ENCODE assay signal across 1 cellular context in the genomic region with DNA sequence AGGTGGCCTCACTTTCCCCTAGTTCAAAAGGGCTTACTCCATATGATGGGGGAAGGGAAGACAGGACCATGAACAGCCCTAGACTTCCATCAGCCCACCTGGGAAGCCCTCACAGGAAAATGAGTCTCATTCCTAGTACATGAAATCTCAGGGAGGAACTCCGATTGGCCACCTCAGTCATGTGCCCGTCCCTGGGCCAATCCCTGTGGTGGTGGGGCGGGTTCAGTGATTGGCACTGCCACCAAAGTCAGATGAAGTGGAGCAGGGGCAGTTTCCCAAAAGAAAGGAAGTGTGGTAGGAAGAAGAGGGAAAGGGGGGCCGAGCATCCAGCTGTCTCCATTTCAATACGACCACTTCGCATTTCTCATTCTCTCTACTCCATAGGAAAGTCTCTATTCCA.
A peak's percentile ranks its signal among the peaks of the same experiment; 100 is the strongest.
TF ChIP-seq lines count a peak whose summit lies in the region.

No MANE protein-coding gene starts in this region.

TF ChIP-seq in SK-N-SH, 30 proteins besides CTCF, POLR2A, EP300 and RAD21:
- TF ChIP-seq RFX5 (IDR thresholded peaks at IDR 0.05; ENCODE audit: low read length) (no peak), POLR2AphosphoS5 (IDR thresholded peaks at IDR 0.05; ENCODE audit: low read depth, low read length) (no peak), USF1 (IDR thresholded peaks at IDR 0.05; ENCODE audit: borderline replicate concordance, low read depth) (peak; percentile 78), CHD2 (IDR thresholded peaks at IDR 0.05; ENCODE audit: low read length, partially characterized antibody) (no peak)
